1 cellular context compared by ENCODE assay signal in the genomic region with DNA sequence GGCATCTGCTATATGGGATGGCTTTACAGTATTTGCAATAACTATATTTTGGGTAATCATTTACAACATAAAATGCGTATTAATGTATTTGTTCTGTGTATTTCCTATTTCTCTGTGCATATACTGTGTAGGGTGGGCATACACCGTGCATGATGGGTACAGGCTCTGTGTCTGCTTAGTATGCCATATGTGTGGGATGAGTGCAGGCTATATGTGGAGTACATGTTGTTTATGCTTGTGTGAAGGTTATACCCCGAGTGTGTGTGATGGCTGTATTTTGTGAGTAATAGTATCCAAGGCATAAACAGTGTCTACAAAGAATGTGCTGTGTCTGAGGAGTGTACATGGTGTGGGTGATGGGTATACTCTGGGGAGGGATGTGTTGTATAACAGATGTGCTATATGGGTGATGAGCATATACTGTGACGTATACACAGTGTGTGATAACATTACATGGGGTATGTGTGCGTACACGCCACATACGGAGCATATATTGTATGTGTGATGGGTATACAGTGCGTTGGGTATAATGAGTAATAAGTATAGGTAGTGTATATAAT.
A peak's percentile ranks its signal among the peaks of the same experiment; 100 is the strongest.
TF ChIP-seq lines count a peak whose summit lies in the region.

No MANE protein-coding gene starts in this region.

TF ChIP-seq in GM12878, 131 proteins besides CTCF, POLR2A, EP300 and RAD21:
- TF ChIP-seq BCL3 (IDR thresholded peaks at IDR 0.05; ENCODE audit: borderline replicate concordance, insufficient read depth, low read depth, low read length, poor library complexity, severe bottlenecking) (peak; percentile 48), RELA (IDR thresholded peaks at IDR 0.05; ENCODE audit: borderline replicate concordance, partially characterized antibody) (no peak)
